ENCODE assay signal across 12 cellular contexts in the genomic region with DNA sequence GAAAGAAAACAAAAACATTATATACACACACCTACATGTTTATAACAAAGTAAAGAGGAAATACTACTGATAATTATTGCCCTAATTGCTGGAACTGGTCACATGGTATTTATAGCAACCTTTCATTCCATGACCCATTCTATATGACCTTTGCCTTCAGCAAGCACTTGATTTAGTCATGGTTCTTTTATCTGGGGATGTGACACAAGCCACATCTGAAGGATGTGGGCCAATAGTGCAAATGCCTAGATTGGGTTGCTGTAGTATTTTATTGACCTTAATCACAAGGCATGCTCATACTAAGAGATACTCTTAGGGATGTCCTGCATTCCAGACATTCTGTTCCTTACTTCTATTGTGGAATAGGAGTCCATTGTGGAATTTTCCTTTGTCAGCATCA.
DNase-seq lines count a peak whose midpoint lies in the region.
"Had no signal": no experiment of that assay in that cellular context is flagged by ENCODE, and none has a peak within 500 bp of the region (broad histone marks: within the 10 kb centered on the region; RNA-seq: fewer than 3 reads in every experiment).

No MANE protein-coding gene starts in this region.

- peak; percentile 15 for DNase-seq in DMS53 (lab: John Stamatoyannopoulos, UW)
- no peak for DNase-seq in DMS53 treated with DMSO at 0.1 percent for 48 hours (lab: John Stamatoyannopoulos, UW; ENCODE audit: unreplicated experiment)
- DNase-seq in SW480 (ENCODE audit: low spot score) = peak; percentile 95
- peak; percentile 2 for DNase-seq in kidney tubule cell (ENCODE audit: low spot score)
- no peak for DNase-seq in NCI-H510A (lab: John Stamatoyannopoulos, UW)
- DNase-seq in NOMO-1 treated with DMSO at 0.1 percent for 48 hours (lab: John Stamatoyannopoulos, UW; ENCODE audit: unreplicated experiment) = no peak
- no peak for DNase-seq in inferior parietal cortex (ENCODE audit: extremely low spot score)
- DNase-seq: AML-193; CD4-positive, alpha-beta T cell; CD8-positive, alpha-beta T cell; DMS79 treated with DMSO at 0.1 percent for 48 hours; GF-D8 had no signal

Comparison
In these comparisons a context has a peak if more than half of its experiments do, and no peak if none do; other contexts are left out.
1. DNase-seq: peak in DMS53 (single experiment), SW480 (single experiment) and kidney tubule cell (single experiment); none in DMS53 treated with DMSO at 0.1 percent for 48 hours (single experiment), NCI-H510A (single experiment), NOMO-1 treated with DMSO at 0.1 percent for 48 hours (single experiment) and inferior parietal cortex (single experiment).